ENCODE assay signal across 8 cellular contexts in genomic region chr19:18340237-18340989, GRCh38. TPM values are rescaled to one million over a fixed set of nuclear protein-coding genes. Genes with fewer than 3 reads are reported as not detected.
DNase-seq lines count a peak whose midpoint lies in the region; ATAC-seq and TF ChIP-seq lines count a peak whose summit lies in the region.

TSS of gene PGPEP1 (plus strand) at chr19:18340598. CDS start at chr19:18340682, 84 bp downstream.

- peak within 1 kb of the TSS; percentile 84 to 86 for H3K9ac ChIP-seq in duodenal mucosa (ENCODE audit: low read depth in 1 of 2, low read length in 2 of 2)

- H3K9me3 ChIP-seq in duodenal mucosa (ENCODE audit: control insufficient read depth in 1 of 2, low read length in 2 of 2): no peaks in the 10 kb centered on the region
- no peaks in the 10 kb centered on the region for H3K9me3 ChIP-seq in lower lobe of right lung

- no peaks in the 10 kb centered on the region for H3K27me3 ChIP-seq in duodenal mucosa (ENCODE audit: control insufficient read depth in 1 of 2, insufficient read depth in 2 of 2, low read length in 2 of 2)
- no peaks in the 10 kb centered on the region for H3K27me3 ChIP-seq in lower lobe of right lung (ENCODE audit: low read depth)

- no peak for TF ChIP-seq CTCF in lower lobe of right lung (IDR thresholded peaks at IDR 0.05)

- H3K4me3 ChIP-seq in duodenal mucosa (ENCODE audit: low read depth in 1 of 2, low read length in 2 of 2) (peak within 1 kb of the TSS; percentile 83 to 90), lower lobe of right lung (peak within 1 kb of the TSS; percentile 96)

- H3K36me3 ChIP-seq in duodenal mucosa (ENCODE audit: control insufficient read depth in 1 of 2, insufficient read depth in 2 of 2, low read length in 2 of 2) (peaks cover 0 to 9% of the 10 kb centered on the region in 2 donors), lower lobe of right lung (peaks cover 16% of the 10 kb centered on the region)

- peak within 1 kb of the TSS; percentile 88 for H3K27ac ChIP-seq in duodenal mucosa (ENCODE audit: low read depth, low read length)
- peak within 1 kb of the TSS; percentile 79 for H3K27ac ChIP-seq in lower lobe of right lung

- intact Hi-C loops in lower lobe of right lung (cut with DNase I): loop anchor here (10.0 kb wide), 1 partner anchor 54 kb away; the partner anchor contains the start of gene LRRC25

- peaks cover 15 to 31% of the 10 kb centered on the region in 2 donors for H3K4me1 ChIP-seq in duodenal mucosa (ENCODE audit: control insufficient read depth in 1 of 2, insufficient read depth in 2 of 2, low read length in 2 of 2)
- peaks cover 15% of the 10 kb centered on the region for H3K4me1 ChIP-seq in lower lobe of right lung

- peak; percentile 87 for DNase-seq in COLO668 (lab: John Stamatoyannopoulos, UW; ENCODE audit: unreplicated experiment)
- peak; percentile 36 for DNase-seq in NCI-H2171 (lab: John Stamatoyannopoulos, UW)
- peak; percentile 42 to 46 for DNase-seq in activated CD4-positive, alpha-beta T cell treated with anti-CD3 and anti-CD28 coated beads, Interleukin-2, amount 50 U/mL, for 24 hours (ENCODE audit: low read depth in 1 of 2, low spot score in 1 of 2)
- peak; percentile 85 for DNase-seq in lower lobe of right lung
- DNase-seq in stimulated activated CD4-positive, alpha-beta T cell treated with anti-CD3 and anti-CD28 coated beads, Interleukin-4, amount 100 ng/mL, for 4 hours: peak; percentile 50 to 69

- ATAC-seq in GM21723 (IDR thresholded peaks at IDR 0.05; ENCODE audit: unreplicated experiment): peak; percentile 59
- peak; percentile 93 to 94 for ATAC-seq in lower lobe of right lung
- no peak for ATAC-seq in HG03025 (IDR thresholded peaks at IDR 0.05; ENCODE audit: low FRiP score, unreplicated experiment)

RNA-seq across cellular contexts. Expression of gene PGPEP1, which starts in this region (rescaled TPM):
- total RNA-seq in lower lobe of right lung: 40.9 TPM

Comparison
In these comparisons a context has a peak if more than half of its experiments do, and no peak if none do; other contexts are left out.
1. DNase-seq: peak in every context shown above with its lines; median percentile 87 in COLO668; 85 in lower lobe of right lung; 60 in stimulated activated CD4-positive, alpha-beta T cell treated with anti-CD3 and anti-CD28 coated beads, Interleukin-4, amount 100 ng/mL, for 4 hours; 44 in activated CD4-positive, alpha-beta T cell treated with anti-CD3 and anti-CD28 coated beads, Interleukin-2, amount 50 U/mL, for 24 hours; 36 in NCI-H2171.